ENCODE assay signal across 8 cellular contexts in genomic region chr1:17437260-17438175, GRCh38. TPM values are rescaled to one million over a fixed set of nuclear protein-coding genes. Genes with fewer than 3 reads are reported as not detected.
A peak's percentile ranks its signal among the peaks of the same experiment; 100 is the strongest.
DNase-seq lines count a peak whose midpoint lies in the region; ATAC-seq and TF ChIP-seq lines count a peak whose summit lies in the region.

No MANE protein-coding gene starts in this region.

- ATAC-seq in naive B cell (ENCODE audit: low read depth in 2 of 2) (peak; percentile 21 to 31), GM19023 (IDR thresholded peaks at IDR 0.05; ENCODE audit: unreplicated experiment) (no peak)

- H3K36me3 Mint-ChIP-seq in HFFc6 (ENCODE audit: low read depth) (0 out of 2 replicates have a peak, but pooled peaks cover 4% of the 10 kb centered on the region), naive B cell (no peaks in the 10 kb centered on the region)
- peaks cover 43% of the 10 kb centered on the region for H3K36me3 Mint-ChIP-seq in stimulated activated naive CD8-positive, alpha-beta T cell treated with anti-CD3 and anti-CD28 coated beads, Interleukin-15, Interleukin-2, amounts not matched to agents 100 ng/mL and 50 ng/mL, for 24 hours (ENCODE audit: low read depth)

- peak overlapping the region; percentile 89 for H3K4me3 Mint-ChIP-seq in HFFc6
- peak overlapping the region; percentile 71 to 99 (median 84) for H3K4me3 Mint-ChIP-seq in naive B cell
- peak overlapping the region; percentile 95 for H3K4me3 Mint-ChIP-seq in stimulated activated naive CD8-positive, alpha-beta T cell treated with anti-CD3 and anti-CD28 coated beads, Interleukin-15, Interleukin-2, amounts not matched to agents 100 ng/mL and 50 ng/mL, for 24 hours

- TF ChIP-seq CTCF in GM12865 (IDR thresholded peaks at IDR 0.05; ENCODE audit: insufficient read depth, low read depth, low read length, missing control alignments) (no peak), HFFc6 (IDR thresholded peaks at IDR 0.05) (no peak)

- H3K4me1 Mint-ChIP-seq in HFFc6 (ENCODE audit: low read depth), result peaks cover 37% of the 10 kb centered on the region
- peaks cover 20 to 48% (median 27%) of the 10 kb centered on the region in 3 donors for H3K4me1 Mint-ChIP-seq in naive B cell
- H3K4me1 Mint-ChIP-seq in stimulated activated naive CD8-positive, alpha-beta T cell treated with anti-CD3 and anti-CD28 coated beads, Interleukin-15, Interleukin-2, amounts not matched to agents 100 ng/mL and 50 ng/mL, for 24 hours (ENCODE audit: low read depth), result peaks cover 65% of the 10 kb centered on the region

- H3K27ac Mint-ChIP-seq in HFFc6 (peak overlapping the region; percentile 59), naive B cell (peak overlapping the region in 4 of 6 donors; percentile 36 to 85 (median 78))
- peak overlapping the region; percentile 77 for H3K27ac Mint-ChIP-seq in stimulated activated naive CD8-positive, alpha-beta T cell treated with anti-CD3 and anti-CD28 coated beads, Interleukin-15, Interleukin-2, amounts not matched to agents 100 ng/mL and 50 ng/mL, for 24 hours

- DNase-seq in GM12865 (ENCODE audit: low read depth) (peak; percentile 68), HFFc6 (no peak), NCI-H2171 treated with DMSO at 0.1 percent for 48 hours (lab: John Stamatoyannopoulos, UW) (peak; percentile 44), activated T-cell treated with anti-CD3 and anti-CD28 coated beads for 48 hours (ENCODE audit: low read depth) (peak; percentile 71), erythroblast (lab: John Stamatoyannopoulos, UW) (peak; percentile 77 to 85), naive B cell (peak; percentile 57)

- H3K9me3 Mint-ChIP-seq in HFFc6 (no peaks in the 10 kb centered on the region), naive B cell (no peaks in the 10 kb centered on the region)
- no peaks in the 10 kb centered on the region for H3K9me3 Mint-ChIP-seq in stimulated activated naive CD8-positive, alpha-beta T cell treated with anti-CD3 and anti-CD28 coated beads, Interleukin-15, Interleukin-2, amounts not matched to agents 100 ng/mL and 50 ng/mL, for 24 hours

- H3K27me3 Mint-ChIP-seq in HFFc6 (ENCODE audit: insufficient read depth) (no peaks in the 10 kb centered on the region), naive B cell (peaks cover 0 to 9% (median 0%) of the 10 kb centered on the region in 3 donors)
- H3K27me3 Mint-ChIP-seq in stimulated activated naive CD8-positive, alpha-beta T cell treated with anti-CD3 and anti-CD28 coated beads, Interleukin-15, Interleukin-2, amounts not matched to agents 100 ng/mL and 50 ng/mL, for 24 hours, result no peaks in the 10 kb centered on the region

- H3K4me3 ChIP-seq in GM12865 (ENCODE audit: low read depth, low read length), result peak overlapping the region; percentile 91

- TF ChIP-seq POLR2A in erythroblast (IDR thresholded peaks at IDR 0.05; ENCODE audit: low read length), result no peak

RNA-seq across cellular contexts. Expression of gene RCC2, which starts 2.0 kb away (rescaled TPM):
- 10 to 100 TPM; 36.0 to 43.8 (median 38.0) TPM for total RNA-seq in HFFc6 (2021; fragmentation: NEBNext Ultra II Directional; extraction: Animal tissue kit (Norgen Biotek cat#: 25700))
- 10 to 100 TPM; 15.3 to 43.0 (median 24.2) TPM for polyA plus RNA-seq in naive B cell (ENCODE audit: low read depth in 6 of 6)
